20 cellular contexts compared by ENCODE assay signal in genomic region chr1:193085263-193085662, GRCh38.
"Had no signal": no experiment of that assay in that cellular context is flagged by ENCODE, and none has a peak within 500 bp of the region (broad histone marks: within the 10 kb centered on the region; RNA-seq: fewer than 3 reads in every experiment).

No MANE protein-coding gene starts in this region.

- H3K9me3 ChIP-seq: left lung, lower lobe of right lung, psoas muscle, right lobe of liver, tibial nerve, upper lobe of right lung, vagina had no signal

- H3K27me3 ChIP-seq: left lung, right lobe of liver, tibial nerve, upper lobe of right lung, vagina had no signal

- H3K4me3 ChIP-seq: left lung, lower lobe of right lung, psoas muscle, right lobe of liver, tibial nerve, upper lobe of right lung, vagina had no signal

- H3K27ac ChIP-seq: left lung, lower lobe of right lung, psoas muscle, right lobe of liver, tibial nerve, upper lobe of right lung, vagina had no signal

- H3K4me1 ChIP-seq: left lung, lower lobe of right lung, psoas muscle, right lobe of liver, upper lobe of right lung, vagina had no signal

- DNase-seq: cortex of kidney; effector memory CD8-positive, alpha-beta T cell; erythroblast; foreskin melanocyte; head of caudate nucleus; hippocampal formation; islet precursor cell; left lung; lower lobe of right lung; mesenchymal stem cell; midbrain; naive B cell; occipital lobe; psoas muscle; retina; right lobe of liver; stimulated activated CD4-positive, alpha-beta T cell treated with anti-CD3 and anti-CD28 coated beads, Interleukin-4, amount 100 ng/mL, for 1 hour; upper lobe of right lung had no signal
